15 cellular contexts compared by ENCODE assay signal in the genomic region with DNA sequence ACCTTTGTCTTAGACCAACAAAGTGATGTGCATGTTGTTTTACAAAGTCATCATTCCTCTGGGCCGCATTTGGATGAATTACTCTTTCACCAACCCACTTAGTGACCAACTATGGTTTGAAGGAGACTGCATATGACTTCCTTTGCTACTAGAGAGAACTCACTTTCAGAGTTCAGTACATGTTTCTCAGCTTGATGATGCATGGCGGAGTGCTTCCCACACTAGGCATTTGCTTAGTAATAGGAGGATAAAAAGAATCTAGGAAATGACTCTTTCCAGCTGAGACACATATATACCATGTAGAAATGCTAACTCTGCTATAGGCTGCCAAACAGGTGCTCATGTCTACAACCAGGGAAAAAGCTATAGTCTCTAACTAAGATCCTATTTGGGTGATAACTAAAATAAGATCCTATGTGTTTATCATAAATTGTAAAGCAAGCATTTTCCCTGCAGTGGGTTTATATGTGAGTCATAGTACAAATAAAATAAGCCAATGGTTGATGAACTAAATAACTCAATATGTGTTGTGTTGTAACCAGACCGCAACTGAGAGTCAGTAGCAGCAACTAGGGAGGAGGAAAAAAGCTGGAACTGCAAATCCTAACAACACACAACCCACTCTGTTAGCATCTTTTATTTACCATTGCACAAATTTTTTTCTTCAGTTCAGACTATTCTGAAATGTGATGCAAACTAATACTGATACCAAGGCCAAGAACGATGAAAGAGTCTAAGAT.
"Had no signal": no experiment of that assay in that cellular context is flagged by ENCODE, and none has a peak within 500 bp of the region (broad histone marks: within the 10 kb centered on the region; RNA-seq: fewer than 3 reads in every experiment).

No MANE protein-coding gene starts in this region.

- H3K27me3 ChIP-seq: heart right ventricle, pancreas, tibial nerve had no signal

- H3K27ac ChIP-seq: heart right ventricle, pancreas, psoas muscle, tibial nerve had no signal

- H3K4me1 ChIP-seq: heart right ventricle, pancreas, psoas muscle, tibial nerve had no signal

- H3K36me3 ChIP-seq: heart right ventricle, pancreas, tibial nerve had no signal

- ATAC-seq: heart right ventricle, left cardiac atrium, pancreas, psoas muscle, right cardiac atrium, T-helper 17 cell had no signal

- H3K4me3 ChIP-seq: heart right ventricle, pancreas, psoas muscle, tibial nerve had no signal

- DNase-seq: activated CD4-positive, alpha-beta memory T cell treated with anti-CD3 and anti-CD28 coated beads for 36 hours; activated CD4-positive, alpha-beta T cell treated with anti-CD3 and anti-CD28 coated beads for 48 hours; activated naive CD4-positive, alpha-beta T cell treated with Interleukin-2 at 50 U/mL for 16 hours; activated naive CD8-positive, alpha-beta T cell treated with anti-CD3 and anti-CD28 coated beads, Interleukin-2, amount 10 ng/mL, durations not matched to agents 7 days and 5 days; activated T-cell treated with anti-CD3 and anti-CD28 coated beads, Interleukin-2, amount 50 U/mL, for 48 hours; amygdala; heart right ventricle; islet precursor cell; left cardiac atrium; pancreas; psoas muscle; right cardiac atrium; stimulated activated CD4-positive, alpha-beta T cell treated with anti-CD3 and anti-CD28 coated beads, Interleukin-4, amount 100 ng/mL, for 4 hours; T-helper 17 cell had no signal

- H3K9me3 ChIP-seq: heart right ventricle, pancreas, psoas muscle, tibial nerve had no signal
